In the genomic region with DNA sequence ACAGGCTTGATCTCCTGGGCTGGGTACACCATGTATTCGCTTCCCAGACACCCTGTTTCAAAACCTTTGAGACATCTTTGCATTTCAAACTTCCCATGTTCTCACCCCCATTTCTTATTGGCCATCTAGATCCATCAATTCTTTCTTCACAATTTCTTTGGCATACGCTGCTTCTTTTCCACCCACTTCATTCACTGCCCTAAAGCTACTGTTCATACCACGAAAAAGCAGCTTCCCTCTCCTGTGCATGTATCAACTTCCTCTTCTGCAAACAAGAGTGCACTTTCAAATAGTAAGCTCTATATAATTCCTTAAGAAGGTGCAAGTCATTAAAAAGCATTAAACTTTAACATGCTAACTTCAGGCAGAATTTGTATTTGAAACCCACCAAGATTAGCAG, we compare ENCODE assay signal across 1 cellular context.
TF ChIP-seq lines count a peak whose summit lies in the region.

No MANE protein-coding gene starts in this region.

TF ChIP-seq in GM12878, 131 proteins besides CTCF, POLR2A, EP300 and RAD21 (continued from another document):
- TF ChIP-seq, protein P1, sequence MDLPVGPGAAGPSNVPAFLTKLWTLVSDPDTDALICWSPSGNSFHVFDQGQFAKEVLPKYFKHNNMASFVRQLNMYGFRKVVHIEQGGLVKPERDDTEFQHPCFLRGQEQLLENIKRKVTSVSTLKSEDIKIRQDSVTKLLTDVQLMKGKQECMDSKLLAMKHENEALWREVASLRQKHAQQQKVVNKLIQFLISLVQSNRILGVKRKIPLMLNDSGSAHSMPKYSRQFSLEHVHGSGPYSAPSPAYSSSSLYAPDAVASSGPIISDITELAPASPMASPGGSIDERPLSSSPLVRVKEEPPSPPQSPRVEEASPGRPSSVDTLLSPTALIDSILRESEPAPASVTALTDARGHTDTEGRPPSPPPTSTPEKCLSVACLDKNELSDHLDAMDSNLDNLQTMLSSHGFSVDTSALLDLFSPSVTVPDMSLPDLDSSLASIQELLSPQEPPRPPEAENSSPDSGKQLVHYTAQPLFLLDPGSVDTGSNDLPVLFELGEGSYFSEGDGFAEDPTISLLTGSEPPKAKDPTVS (IDR thresholded peaks at IDR 0.05; ENCODE audit: low read depth, low read length), result no peak
- no peak for TF ChIP-seq FOXK2 (IDR thresholded peaks at IDR 0.05)
